In the genomic region with DNA sequence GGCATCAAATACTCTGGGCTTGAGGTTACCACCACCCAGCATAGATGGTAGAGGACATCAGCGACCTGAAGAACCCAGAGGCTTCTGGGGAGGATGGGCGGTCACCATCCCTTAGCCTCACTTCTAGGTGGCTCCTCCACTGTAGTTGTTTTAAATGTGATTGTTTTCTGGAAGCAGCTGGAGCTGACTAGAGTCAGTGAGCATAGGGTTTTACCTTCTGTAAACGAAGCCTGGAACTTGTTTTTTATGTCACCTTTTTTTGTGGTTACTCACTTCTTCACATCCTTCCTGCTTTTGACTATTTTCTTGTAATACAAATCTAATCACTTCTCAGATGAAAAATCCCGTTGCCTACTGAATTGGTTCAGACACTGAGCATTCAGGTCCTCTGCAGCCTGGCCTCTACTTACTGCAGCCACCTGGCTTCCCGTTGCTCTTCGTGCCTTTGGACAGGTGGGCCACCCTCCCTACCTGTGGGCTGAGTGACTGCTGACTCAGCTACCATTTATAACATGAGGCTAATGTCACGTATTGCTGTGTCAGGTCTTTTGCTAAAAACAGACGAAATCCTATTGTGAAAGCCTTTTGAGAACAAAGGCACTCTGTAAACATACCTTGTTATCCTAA, we compare ENCODE assay signal across 12 cellular contexts.
DNase-seq lines count a peak whose midpoint lies in the region; ATAC-seq and TF ChIP-seq lines count a peak whose summit lies in the region.
"Had no signal": no experiment of that assay in that cellular context is flagged by ENCODE, and none has a peak within 500 bp of the region (broad histone marks: within the 10 kb centered on the region; RNA-seq: fewer than 3 reads in every experiment).

No MANE protein-coding gene starts in this region.

- peak; percentile 72 for ATAC-seq in stimulated activated effector memory CD8-positive, alpha-beta T cell treated with anti-CD3 and anti-CD28 coated beads, Interleukin-12 subunit alpha, Interleukin-12 subunit beta, amount 100 ng/mL, for 72 hours
- ATAC-seq in GM18867 (IDR thresholded peaks at IDR 0.05; ENCODE audit: unreplicated experiment), result no peak

- DNase-seq in activated CD8-positive, alpha-beta memory T cell treated with anti-CD3 and anti-CD28 coated beads, Interleukin-2, amount 50 U/mL, for 4 hours, result peak; percentile 22
- no peak for DNase-seq in activated CD8-positive, alpha-beta memory T cell treated with anti-CD3 and anti-CD28 coated beads, Interleukin-2, amount 50 U/mL, for 48 hours
- no peak for DNase-seq in T-helper 2 cell treated with Interferon-gamma antibody and Interleukin-4, amounts not matched to agents 5 μg/mL and 100 μg/mL, for 36 hours (ENCODE audit: low spot score)
- peak; percentile 24 for DNase-seq in dermis blood vessel endothelial cell
- peak in 1 of 2 donors; percentile 52 for DNase-seq in stimulated activated effector memory CD8-positive, alpha-beta T cell treated with anti-CD3 and anti-CD28 coated beads, Interleukin-12 subunit alpha, Interleukin-12 subunit beta, amount 100 ng/mL, for 72 hours (ENCODE audit: low spot score in 2 of 2)
- DNase-seq in NOMO-1 (lab: John Stamatoyannopoulos, UW; ENCODE audit: unreplicated experiment in 2 of 2), result no peak
- DNase-seq in HEK293T (ENCODE audit: extremely low spot score), result no peak
- DNase-seq: DMS79 treated with DMSO at 0.1 percent for 48 hours, foreskin melanocyte, NCI-H345 had no signal

- H3K4me1 Mint-ChIP-seq in T-helper 2 cell treated with Interferon-gamma antibody and Interleukin-4, amounts not matched to agents 5 μg/mL and 100 μg/mL, for 36 hours (ENCODE audit: low read depth), result peaks cover 17% of the 10 kb centered on the region
- peaks cover 41% of the 10 kb centered on the region for H3K4me1 Mint-ChIP-seq in stimulated activated effector memory CD8-positive, alpha-beta T cell treated with anti-CD3 and anti-CD28 coated beads, Interleukin-12 subunit alpha, Interleukin-12 subunit beta, amount 100 ng/mL, for 72 hours

- peaks cover 43% of the 10 kb centered on the region for H3K36me3 Mint-ChIP-seq in T-helper 2 cell treated with Interferon-gamma antibody and Interleukin-4, amounts not matched to agents 5 μg/mL and 100 μg/mL, for 36 hours (ENCODE audit: low read depth)
- H3K36me3 Mint-ChIP-seq in stimulated activated effector memory CD8-positive, alpha-beta T cell treated with anti-CD3 and anti-CD28 coated beads, Interleukin-12 subunit alpha, Interleukin-12 subunit beta, amount 100 ng/mL, for 72 hours, result peaks cover 28% of the 10 kb centered on the region

- peak overlapping the region; percentile 19 for H3K4me3 Mint-ChIP-seq in T-helper 2 cell treated with Interferon-gamma antibody and Interleukin-4, amounts not matched to agents 5 μg/mL and 100 μg/mL, for 36 hours
- H3K4me3 Mint-ChIP-seq in stimulated activated effector memory CD8-positive, alpha-beta T cell treated with anti-CD3 and anti-CD28 coated beads, Interleukin-12 subunit alpha, Interleukin-12 subunit beta, amount 100 ng/mL, for 72 hours, result peak overlapping the region; percentile 47
- H3K4me3 Mint-ChIP-seq: dendritic cell treated with granulocyte-macrophage colony-stimulating factor and Interleukin-4, amounts not matched to agents 40 ng/mL and 50 ng/mL, for 4 days had no signal

- H3K9me3 Mint-ChIP-seq in T-helper 2 cell treated with Interferon-gamma antibody and Interleukin-4, amounts not matched to agents 5 μg/mL and 100 μg/mL, for 36 hours, result no peaks in the 10 kb centered on the region
- H3K9me3 Mint-ChIP-seq in stimulated activated effector memory CD8-positive, alpha-beta T cell treated with anti-CD3 and anti-CD28 coated beads, Interleukin-12 subunit alpha, Interleukin-12 subunit beta, amount 100 ng/mL, for 72 hours, result no peaks in the 10 kb centered on the region
- H3K9me3 Mint-ChIP-seq: dendritic cell treated with granulocyte-macrophage colony-stimulating factor and Interleukin-4, amounts not matched to agents 40 ng/mL and 50 ng/mL, for 4 days had no signal

- CTCF ChIA-PET in HEK293T (lab: Yijun Ruan, JAX), result no interaction called here

- POLR2A ChIA-PET in HEK293T (lab: Yijun Ruan, JAX), result no interaction called here

- H3K27ac Mint-ChIP-seq in T-helper 2 cell treated with Interferon-gamma antibody and Interleukin-4, amounts not matched to agents 5 μg/mL and 100 μg/mL, for 36 hours, result peak overlapping the region; percentile 7
- peak overlapping the region; percentile 84 for H3K27ac Mint-ChIP-seq in stimulated activated effector memory CD8-positive, alpha-beta T cell treated with anti-CD3 and anti-CD28 coated beads, Interleukin-12 subunit alpha, Interleukin-12 subunit beta, amount 100 ng/mL, for 72 hours
- H3K27ac Mint-ChIP-seq: dendritic cell treated with granulocyte-macrophage colony-stimulating factor and Interleukin-4, amounts not matched to agents 40 ng/mL and 50 ng/mL, for 4 days had no signal

- no peaks in the 10 kb centered on the region for H3K27me3 Mint-ChIP-seq in T-helper 2 cell treated with Interferon-gamma antibody and Interleukin-4, amounts not matched to agents 5 μg/mL and 100 μg/mL, for 36 hours (ENCODE audit: low read depth)
- H3K27me3 Mint-ChIP-seq: dendritic cell treated with granulocyte-macrophage colony-stimulating factor and Interleukin-4, amounts not matched to agents 40 ng/mL and 50 ng/mL, for 4 days had no signal

TF ChIP-seq in HEK293T, 16 proteins besides CTCF, POLR2A, EP300 and RAD21:
- TF ChIP-seq NFRKB (IDR thresholded peaks at IDR 0.05), result no peak
- no peak for TF ChIP-seq TARDBP (IDR thresholded peaks at IDR 0.05)
- TF ChIP-seq LEF1 (IDR thresholded peaks at IDR 0.05; ENCODE audit: borderline replicate concordance), result no peak
- no peak for TF ChIP-seq ARNT (IDR thresholded peaks at IDR 0.05)
- no peak for TF ChIP-seq FOXM1 (IDR thresholded peaks at IDR 0.05; ENCODE audit: borderline replicate concordance)
- TF ChIP-seq SUZ12 (IDR thresholded peaks at IDR 0.05), result no peak
- no peak for TF ChIP-seq HDGF (IDR thresholded peaks at IDR 0.05; ENCODE audit: borderline replicate concordance)
- no peak for TF ChIP-seq BHLHE40 (IDR thresholded peaks at IDR 0.05; ENCODE audit: borderline replicate concordance)
- TF ChIP-seq FOXA1 (IDR thresholded peaks at IDR 0.05), result no peak
- no peak for TF ChIP-seq ELF4 (IDR thresholded peaks at IDR 0.05)
- no peak for TF ChIP-seq CTBP1 (IDR thresholded peaks at IDR 0.05; ENCODE audit: borderline replicate concordance)
- TF ChIP-seq, protein P1, sequence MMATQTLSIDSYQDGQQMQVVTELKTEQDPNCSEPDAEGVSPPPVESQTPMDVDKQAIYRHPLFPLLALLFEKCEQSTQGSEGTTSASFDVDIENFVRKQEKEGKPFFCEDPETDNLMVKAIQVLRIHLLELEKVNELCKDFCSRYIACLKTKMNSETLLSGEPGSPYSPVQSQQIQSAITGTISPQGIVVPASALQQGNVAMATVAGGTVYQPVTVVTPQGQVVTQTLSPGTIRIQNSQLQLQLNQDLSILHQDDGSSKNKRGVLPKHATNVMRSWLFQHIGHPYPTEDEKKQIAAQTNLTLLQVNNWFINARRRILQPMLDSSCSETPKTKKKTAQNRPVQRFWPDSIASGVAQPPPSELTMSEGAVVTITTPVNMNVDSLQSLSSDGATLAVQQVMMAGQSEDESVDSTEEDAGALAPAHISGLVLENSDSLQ (IDR thresholded peaks at IDR 0.05), result no peak
- TF ChIP-seq ZNF384 (IDR thresholded peaks at IDR 0.05), result no peak
- TF ChIP-seq L3MBTL2 (conservative IDR thresholded peaks at IDR 0.05), result no peak
- TF ChIP-seq FOXK2 (IDR thresholded peaks at IDR 0.05), result no peak
- TF ChIP-seq SP1 (IDR thresholded peaks at IDR 0.05), result no peak

Comparison
In these comparisons a context has a peak if more than half of its experiments do, and no peak if none do; other contexts are left out.
1. DNase-seq: peak in activated CD8-positive, alpha-beta memory T cell treated with anti-CD3 and anti-CD28 coated beads, Interleukin-2, amount 50 U/mL, for 4 hours (single experiment) and dermis blood vessel endothelial cell (single experiment); none in activated CD8-positive, alpha-beta memory T cell treated with anti-CD3 and anti-CD28 coated beads, Interleukin-2, amount 50 U/mL, for 48 hours (single experiment), T-helper 2 cell treated with Interferon-gamma antibody and Interleukin-4, amounts not matched to agents 5 μg/mL and 100 μg/mL, for 36 hours (single experiment), NOMO-1 (0 of 2) and HEK293T (single experiment).